Comparison of ENCODE assay signal across 1 cellular context in the genomic region with DNA sequence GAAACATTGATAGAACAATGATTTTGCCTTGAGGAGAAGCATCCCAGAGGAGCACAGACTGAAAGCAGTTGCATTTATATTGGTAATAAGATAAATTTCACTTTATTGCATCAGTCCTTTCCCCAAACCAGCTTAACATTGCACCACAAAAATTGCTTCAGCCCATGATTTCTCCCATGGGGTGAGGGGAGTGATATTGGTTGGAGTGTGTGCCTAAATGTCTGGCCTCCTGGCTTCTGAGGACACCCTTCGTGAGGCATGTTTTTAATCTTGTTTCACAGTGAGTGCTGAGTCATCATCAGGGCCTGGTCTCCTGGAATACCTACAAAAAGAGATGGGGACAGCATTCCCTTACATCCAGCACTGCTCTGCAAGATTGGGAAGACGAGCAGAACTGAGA.
TF ChIP-seq lines count a peak whose summit lies in the region.

No MANE protein-coding gene starts in this region.

TF ChIP-seq in SK-N-SH, 30 proteins besides CTCF, POLR2A, EP300 and RAD21 (continued from another document):
- TF ChIP-seq FOXJ3 (CRISPR knock-in tag; IDR thresholded peaks at IDR 0.05) (no peak), GATA2 (CRISPR knock-in tag; IDR thresholded peaks at IDR 0.05) (no peak), TEAD4 (IDR thresholded peaks at IDR 0.05; ENCODE audit: borderline replicate concordance, insufficient read depth) (no peak), FOXM1 (IDR thresholded peaks at IDR 0.05; ENCODE audit: low read depth) (no peak), NRF1 (IDR thresholded peaks at IDR 0.05; ENCODE audit: low read depth, low read length) (no peak), EZH2phosphoT487 (IDR thresholded peaks at IDR 0.05; ENCODE audit: borderline replicate concordance, low read depth) (no peak), MXI1 (IDR thresholded peaks at IDR 0.05; ENCODE audit: low read depth, low read length) (no peak), RFX5 (IDR thresholded peaks at IDR 0.05; ENCODE audit: low read length) (no peak), TAF1 (IDR thresholded peaks at IDR 0.05; ENCODE audit: borderline replicate concordance, low read depth, low read length) (no peak), MEF2A (IDR thresholded peaks at IDR 0.05; ENCODE audit: borderline replicate concordance, low read depth) (no peak), RCOR1 (IDR thresholded peaks at IDR 0.05; ENCODE audit: low read length) (no peak)
- TF ChIP-seq, protein P1, sequence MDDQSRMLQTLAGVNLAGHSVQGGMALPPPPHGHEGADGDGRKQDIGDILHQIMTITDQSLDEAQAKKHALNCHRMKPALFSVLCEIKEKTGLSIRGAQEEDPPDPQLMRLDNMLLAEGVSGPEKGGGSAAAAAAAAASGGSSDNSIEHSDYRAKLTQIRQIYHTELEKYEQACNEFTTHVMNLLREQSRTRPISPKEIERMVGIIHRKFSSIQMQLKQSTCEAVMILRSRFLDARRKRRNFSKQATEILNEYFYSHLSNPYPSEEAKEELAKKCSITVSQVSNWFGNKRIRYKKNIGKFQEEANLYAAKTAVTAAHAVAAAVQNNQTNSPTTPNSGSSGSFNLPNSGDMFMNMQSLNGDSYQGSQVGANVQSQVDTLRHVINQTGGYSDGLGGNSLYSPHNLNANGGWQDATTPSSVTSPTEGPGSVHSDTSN (IDR thresholded peaks at IDR 0.05): no peak
